ENCODE assay signal across 24 cellular contexts in the genomic region with DNA sequence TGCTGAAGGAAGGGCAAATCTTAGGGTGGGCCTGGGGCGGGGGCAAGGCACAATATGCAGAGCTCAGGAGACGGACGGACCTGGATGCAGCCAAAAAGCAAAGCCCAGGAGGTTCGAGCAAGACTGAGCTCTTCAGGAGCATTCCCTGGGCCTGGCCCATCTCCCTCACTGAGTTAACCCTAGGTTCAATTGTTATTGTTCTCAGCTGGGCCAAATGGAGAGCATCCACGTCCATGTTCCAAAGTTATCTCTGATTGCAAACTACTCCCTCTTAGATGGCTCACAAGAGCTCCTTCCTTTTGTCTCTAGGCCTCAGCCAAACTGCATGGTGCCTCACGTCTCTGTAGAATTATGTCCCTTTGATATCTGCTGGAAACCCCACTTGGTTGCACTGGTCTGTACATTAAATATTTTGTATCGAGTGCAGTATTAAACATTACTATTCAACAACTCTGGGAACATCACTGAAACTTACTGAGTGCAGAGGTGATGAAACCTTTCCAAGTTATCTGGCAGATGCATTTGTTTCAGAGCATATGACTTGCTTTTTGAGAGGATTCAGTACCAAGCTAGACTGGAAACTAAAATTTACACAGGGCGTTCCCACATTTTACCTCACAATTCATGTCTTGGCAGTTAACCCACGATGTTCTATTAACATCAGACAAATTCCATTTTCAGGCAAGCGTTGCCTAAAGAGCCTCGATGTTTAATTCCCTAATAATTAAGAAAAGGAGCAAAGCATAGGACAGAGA. TPM values are rescaled to one million over a fixed set of nuclear protein-coding genes. Genes with fewer than 3 reads are reported as not detected.
DNase-seq lines count a peak whose midpoint lies in the region; ATAC-seq and TF ChIP-seq lines count a peak whose summit lies in the region.
"Had no signal": no experiment of that assay in that cellular context is flagged by ENCODE, and none has a peak within 500 bp of the region (broad histone marks: within the 10 kb centered on the region; RNA-seq: fewer than 3 reads in every experiment).

No MANE protein-coding gene starts in this region.

- H3K4me1 ChIP-seq in ovary (ENCODE audit: insufficient read depth): peaks cover 9% of the 10 kb centered on the region
- H3K4me1 ChIP-seq: SJSA1 had no signal

- peaks cover 11% of the 10 kb centered on the region for H3K36me3 Mint-ChIP-seq in activated naive CD4-positive, alpha-beta T cell treated with anti-CD3 and anti-CD28 coated beads, Interleukin-2, amount 50 U/mL, for 24 hours
- peaks cover 8% of the 10 kb centered on the region for H3K36me3 Mint-ChIP-seq in activated CD8-positive, alpha-beta T cell treated with anti-CD3 and anti-CD28 coated beads for 36 hours (ENCODE audit: low read depth)

- peak overlapping the region; percentile 15 for H3K27ac Mint-ChIP-seq in activated naive CD4-positive, alpha-beta T cell treated with anti-CD3 and anti-CD28 coated beads, Interleukin-2, amount 50 U/mL, for 24 hours
- H3K27ac Mint-ChIP-seq in activated CD8-positive, alpha-beta T cell treated with anti-CD3 and anti-CD28 coated beads for 36 hours: no peak overlapping the region
- H3K27ac Mint-ChIP-seq: activated CD4-positive, alpha-beta T cell treated with anti-CD3 and anti-CD28 coated beads, Interleukin-2, amount 10 ng/mL, durations not matched to agents 24 days and 14 days; immature natural killer cell had no signal

- ATAC-seq in Right ventricle myocardium superior (ENCODE audit: poor library complexity): peak; percentile 60
- ATAC-seq in activated CD8-positive, alpha-beta T cell treated with anti-CD3 and anti-CD28 coated beads for 36 hours: no peak
- ATAC-seq: left lung, mucosa of descending colon, PC-3 had no signal

- intact Hi-C loops in Right ventricle myocardium superior (cut with DNase I) (no loop called here), ovary (cut with DNase I) (no loop called here)
- intact Hi-C loops in activated CD8-positive, alpha-beta T cell treated with anti-CD3 and anti-CD28 coated beads for 36 hours (cut with micrococcal nuclease): no loop called here

- H3K27me3 ChIP-seq in ovary: no peaks in the 10 kb centered on the region
- H3K27me3 ChIP-seq: left lung, SJSA1 had no signal

- H3K27me3 Mint-ChIP-seq in activated naive CD4-positive, alpha-beta T cell treated with anti-CD3 and anti-CD28 coated beads, Interleukin-2, amount 50 U/mL, for 24 hours: no peaks in the 10 kb centered on the region
- H3K27me3 Mint-ChIP-seq in activated CD8-positive, alpha-beta T cell treated with anti-CD3 and anti-CD28 coated beads for 36 hours: no peaks in the 10 kb centered on the region
- H3K27me3 Mint-ChIP-seq: activated CD4-positive, alpha-beta T cell treated with anti-CD3 and anti-CD28 coated beads, Interleukin-2, amount 10 ng/mL, durations not matched to agents 24 days and 14 days had no signal

- H3K9me3 Mint-ChIP-seq in activated naive CD4-positive, alpha-beta T cell treated with anti-CD3 and anti-CD28 coated beads, Interleukin-2, amount 50 U/mL, for 24 hours: peaks cover 4% of the 10 kb centered on the region
- H3K9me3 Mint-ChIP-seq in activated CD8-positive, alpha-beta T cell treated with anti-CD3 and anti-CD28 coated beads for 36 hours: peaks cover 8% of the 10 kb centered on the region
- H3K9me3 Mint-ChIP-seq: immature natural killer cell had no signal

- POLR2A ChIA-PET in activated CD8-positive, alpha-beta T cell treated with anti-CD3 and anti-CD28 coated beads for 36 hours (lab: Charles Lee): interaction anchor here (1.3 kb wide), 1 partner anchor 25 kb away, joined by 3 read pairs; no protein-coding TSS in a partner anchor

- no peaks in the 10 kb centered on the region for H3K36me3 ChIP-seq in ovary
- H3K36me3 ChIP-seq: left lung, neutrophil, SJSA1, thoracic aorta had no signal

- no peak for TF ChIP-seq EP300 in ovary (IDR thresholded peaks at IDR 0.05)

- no peak for DNase-seq in activated naive CD4-positive, alpha-beta T cell (lab: John Stamatoyannopoulos, UW)
- DNase-seq in Right ventricle myocardium superior (no peak), ovary (peak in 3 of 5 donors; percentile 38 to 55 (median 45)), KBM-7 (no peak), 8988T (no peak)
- no peak for DNase-seq in activated CD8-positive, alpha-beta T cell treated with anti-CD3 and anti-CD28 coated beads for 36 hours
- DNase-seq in stimulated activated CD4-positive, alpha-beta T cell treated with anti-CD3 and anti-CD28 coated beads, Interleukin-2, amount 100 ng/mL, for 24 hours: no peak
- DNase-seq: activated CD4-positive, alpha-beta T cell treated with anti-CD3 and anti-CD28 coated beads, Interleukin-2, amount 10 ng/mL, durations not matched to agents 24 days and 14 days; activated CD8-positive, alpha-beta memory T cell treated with anti-CD3 and anti-CD28 coated beads, Interleukin-2, amount 50 U/mL, for 4 hours; activated effector memory CD4-positive, alpha-beta T cell treated with Interleukin-2 at 50 U/mL for 16 hours; amniotic stem cell; HCEC 1CT; immature natural killer cell; KG1; left lung; mucosa of descending colon; NCI-H1694 treated with DMSO at 0.1 percent for 48 hours; NCI-H2227 treated with DMSO at 0.1 percent for 48 hours; PC-3 had no signal

- CTCF ChIA-PET in activated CD8-positive, alpha-beta T cell treated with anti-CD3 and anti-CD28 coated beads for 36 hours (lab: Charles Lee): no interaction called here

- WGBS in ovary, 3 donors: 24 to 39% (median 33%) methylated on average over 11 of the region's 11 CpGs

- TF ChIP-seq POLR2A in ovary (IDR thresholded peaks at IDR 0.05): no peak

- in situ Hi-C loops in KBM-7 (cut with MboI; ENCODE audit: low pct_unique_long_range_greater_than_20kb, low sequenced_read_pairs): no loop called here

- TF ChIP-seq CTCF in ovary (IDR thresholded peaks at IDR 0.05): no peak
- no peak for TF ChIP-seq CTCF in activated CD8-positive, alpha-beta T cell treated with anti-CD3 and anti-CD28 coated beads for 36 hours (IDR thresholded peaks at IDR 0.05)

- no peak overlapping the region for H3K4me3 Mint-ChIP-seq in activated naive CD4-positive, alpha-beta T cell treated with anti-CD3 and anti-CD28 coated beads, Interleukin-2, amount 50 U/mL, for 24 hours
- no peak overlapping the region for H3K4me3 Mint-ChIP-seq in activated CD8-positive, alpha-beta T cell treated with anti-CD3 and anti-CD28 coated beads for 36 hours
- H3K4me3 Mint-ChIP-seq: activated CD4-positive, alpha-beta T cell treated with anti-CD3 and anti-CD28 coated beads, Interleukin-2, amount 10 ng/mL, durations not matched to agents 24 days and 14 days; immature natural killer cell had no signal

- no peak overlapping the region for H3K4me3 ChIP-seq in ovary
- H3K4me3 ChIP-seq: left lung, mucosa of descending colon, SJSA1, thoracic aorta had no signal

- H3K9me3 ChIP-seq in ovary: no peaks in the 10 kb centered on the region
- H3K9me3 ChIP-seq: neutrophil had no signal

- peak overlapping the region; percentile 18 to 54 for H3K27ac ChIP-seq in ovary
- H3K27ac ChIP-seq: 22Rv1, left lung, neutrophil, SJSA1, thoracic aorta had no signal

- peaks cover 66% of the 10 kb centered on the region for H3K4me1 Mint-ChIP-seq in activated naive CD4-positive, alpha-beta T cell treated with anti-CD3 and anti-CD28 coated beads, Interleukin-2, amount 50 U/mL, for 24 hours
- H3K4me1 Mint-ChIP-seq in activated CD8-positive, alpha-beta T cell treated with anti-CD3 and anti-CD28 coated beads for 36 hours (ENCODE audit: low read depth): peaks cover 12% of the 10 kb centered on the region
- H3K4me1 Mint-ChIP-seq: activated CD4-positive, alpha-beta T cell treated with anti-CD3 and anti-CD28 coated beads, Interleukin-2, amount 10 ng/mL, durations not matched to agents 24 days and 14 days; immature natural killer cell had no signal

RNA-seq across cellular contexts. Expression of a gene that starts 38.1 kb away (rescaled TPM):
- total RNA-seq in Right ventricle myocardium superior: 28.3 TPM
- total RNA-seq in ovary: 10 to 100 TPM; 31.0 to 75.3 (median 45.4) TPM
- polyA plus RNA-seq in ovary: 10 to 100 TPM; 37.8 to 71.9 TPM
- 10 to 100 TPM; 33.4 to 36.9 TPM for total RNA-seq in activated CD8-positive, alpha-beta T cell treated with anti-CD3 and anti-CD28 coated beads for 36 hours

Comparison
In these comparisons a context has a peak if more than half of its experiments do, and no peak if none do; other contexts are left out.
1. DNase-seq: peak in ovary (3 of 5); none in activated naive CD4-positive, alpha-beta T cell (0 of 4), Right ventricle myocardium superior (single experiment), KBM-7 (single experiment), 8988T (single experiment), activated CD8-positive, alpha-beta T cell treated with anti-CD3 and anti-CD28 coated beads for 36 hours (single experiment) and stimulated activated CD4-positive, alpha-beta T cell treated with anti-CD3 and anti-CD28 coated beads, Interleukin-2, amount 100 ng/mL, for 24 hours (0 of 2).